Comparison of ENCODE assay signal across 14 cellular contexts in genomic region chr15:77504310-77504709, GRCh38.
DNase-seq lines count a peak whose midpoint lies in the region; ATAC-seq and TF ChIP-seq lines count a peak whose summit lies in the region.
"Had no signal": no experiment of that assay in that cellular context is flagged by ENCODE, and none has a peak within 500 bp of the region (broad histone marks: within the 10 kb centered on the region; RNA-seq: fewer than 3 reads in every experiment).

No MANE protein-coding gene starts in this region.

- no peak overlapping the region for H3K27ac ChIP-seq in PC-9
- H3K27ac ChIP-seq in osteoblast (ENCODE audit: low read depth, low read length) = no peak overlapping the region
- H3K27ac ChIP-seq: BLaER1 treated with 17β-estradiol and CSF1 and Interleukin-3, amounts not matched to agents 10 nM and 100 nM had no signal

- H3K36me3 ChIP-seq in PC-9 (ENCODE audit: low read depth) (no peaks in the 10 kb centered on the region), osteoblast (ENCODE audit: insufficient read depth, low read length) (no peaks in the 10 kb centered on the region)

- H3K9me2 ChIP-seq in PC-9 (ENCODE audit: insufficient read depth) = no peaks in the 10 kb centered on the region

- peaks cover 61% of the 10 kb centered on the region for H3K4me1 ChIP-seq in PC-9 (replicated peaks; ENCODE audit: insufficient read depth)
- peaks cover 35% of the 10 kb centered on the region for H3K4me1 ChIP-seq in osteoblast (ENCODE audit: insufficient read depth, low read length)

- H3K27ac Mint-ChIP-seq in activated naive CD8-positive, alpha-beta T cell treated with anti-CD3 and anti-CD28 coated beads, Interleukin-2, amount 50 U/mL, for 24 hours = no peak overlapping the region
- peak overlapping the region in 2 of 10 donors; percentile 45 to 50 for H3K27ac Mint-ChIP-seq in naive thymus-derived CD8-positive, alpha-beta T cell
- H3K27ac Mint-ChIP-seq: activated CD4-positive, alpha-beta memory T cell treated with anti-CD3 and anti-CD28 coated beads, Interleukin-2, amount 10 ng/mL, durations not matched to agents 7 days and 5 days; activated naive CD4-positive, alpha-beta T cell treated with anti-CD3 and anti-CD28 coated beads for 36 hours; natural killer cell; T-cell had no signal

- no peak overlapping the region for H3K4me3 Mint-ChIP-seq in activated naive CD8-positive, alpha-beta T cell treated with anti-CD3 and anti-CD28 coated beads, Interleukin-2, amount 50 U/mL, for 24 hours
- H3K4me3 Mint-ChIP-seq in naive thymus-derived CD8-positive, alpha-beta T cell = no peak overlapping the region
- H3K4me3 Mint-ChIP-seq: activated CD4-positive, alpha-beta memory T cell treated with anti-CD3 and anti-CD28 coated beads, Interleukin-2, amount 10 ng/mL, durations not matched to agents 7 days and 5 days; activated naive CD4-positive, alpha-beta T cell treated with anti-CD3 and anti-CD28 coated beads for 36 hours; natural killer cell; T-cell had no signal

- no peaks in the 10 kb centered on the region for H4K20me1 ChIP-seq in PC-9 (ENCODE audit: insufficient read depth)
- no peaks in the 10 kb centered on the region for H4K20me1 ChIP-seq in osteoblast (ENCODE audit: insufficient read depth, low read length)

- DNase-seq in DMS79 (lab: John Stamatoyannopoulos, UW) (peak; percentile 68), NCI-H2081 (lab: John Stamatoyannopoulos, UW) (peak; percentile 71 to 83), PC-9 (no peak), osteoblast (ENCODE audit: insufficient read length, low spot score, missing footprints) (peak; percentile 21)
- DNase-seq in activated naive CD8-positive, alpha-beta T cell treated with anti-CD3 and anti-CD28 coated beads, Interleukin-2, amount 50 U/mL, for 24 hours = no peak
- no peak for DNase-seq in naive thymus-derived CD8-positive, alpha-beta T cell
- DNase-seq: activated CD4-positive, alpha-beta memory T cell treated with anti-CD3 and anti-CD28 coated beads, Interleukin-2, amount 10 ng/mL, durations not matched to agents 7 days and 5 days; activated naive CD4-positive, alpha-beta T cell treated with anti-CD3 and anti-CD28 coated beads for 36 hours; cerebellar nuclear complex; natural killer cell; T-cell had no signal

- H3K4me2 ChIP-seq in PC-9 = peak overlapping the region; percentile 42; the same call in 1 of the 2 replicates
- no peak overlapping the region for H3K4me2 ChIP-seq in osteoblast (ENCODE audit: insufficient read depth, low read length)
- H3K4me2 ChIP-seq: BLaER1 treated with 17β-estradiol and CSF1 and Interleukin-3, amounts not matched to agents 10 nM and 100 nM had no signal

- ATAC-seq in activated naive CD8-positive, alpha-beta T cell treated with anti-CD3 and anti-CD28 coated beads, Interleukin-2, amount 50 U/mL, for 24 hours = no peak
- ATAC-seq in HG03175 (IDR thresholded peaks at IDR 0.05; ENCODE audit: unreplicated experiment) (no peak), HG03045 (IDR thresholded peaks at IDR 0.05; ENCODE audit: unreplicated experiment) (no peak)
- ATAC-seq in naive thymus-derived CD8-positive, alpha-beta T cell = no peak
- ATAC-seq: natural killer cell, T-cell had no signal

- POLR2A ChIA-PET in PC-9 (lab: Charles Lee; ENCODE audit: unreplicated experiment) = no interaction called here
- POLR2A ChIA-PET in naive thymus-derived CD8-positive, alpha-beta T cell (lab: Charles Lee) = no interaction called here

- no peaks in the 10 kb centered on the region for H3K27me3 Mint-ChIP-seq in activated naive CD8-positive, alpha-beta T cell treated with anti-CD3 and anti-CD28 coated beads, Interleukin-2, amount 50 U/mL, for 24 hours
- peaks cover 0 to 2% (median 0%) of the 10 kb centered on the region in 5 donors for H3K27me3 Mint-ChIP-seq in naive thymus-derived CD8-positive, alpha-beta T cell
- H3K27me3 Mint-ChIP-seq: activated CD4-positive, alpha-beta memory T cell treated with anti-CD3 and anti-CD28 coated beads, Interleukin-2, amount 10 ng/mL, durations not matched to agents 7 days and 5 days; T-cell had no signal

- no peak for TF ChIP-seq CTCF in PC-9 (conservative IDR thresholded peaks at IDR 0.05)
- no peak for TF ChIP-seq CTCF in osteoblast (IDR thresholded peaks at IDR 0.05; ENCODE audit: extremely low read depth, low read depth, low read length)

- intact Hi-C loops in PC-9 (cut with micrococcal nuclease; ENCODE audit: unreplicated experiment) = no loop called here

- CTCF ChIA-PET in PC-9 (lab: Charles Lee) = no interaction called here

- no peaks in the 10 kb centered on the region for H3K36me3 Mint-ChIP-seq in activated naive CD8-positive, alpha-beta T cell treated with anti-CD3 and anti-CD28 coated beads, Interleukin-2, amount 50 U/mL, for 24 hours (ENCODE audit: low read depth)
- H3K36me3 Mint-ChIP-seq in naive thymus-derived CD8-positive, alpha-beta T cell = peaks cover 0 to 7% (median 4%) of the 10 kb centered on the region in 3 donors

- peaks cover 16% of the 10 kb centered on the region; the same call in 1 of the 2 replicates for H3F3A ChIP-seq in PC-9 (ENCODE audit: insufficient read depth, low read depth)

- H3K9me3 Mint-ChIP-seq in activated naive CD8-positive, alpha-beta T cell treated with anti-CD3 and anti-CD28 coated beads, Interleukin-2, amount 50 U/mL, for 24 hours = no peaks in the 10 kb centered on the region
- no peaks in the 10 kb centered on the region for H3K9me3 Mint-ChIP-seq in naive thymus-derived CD8-positive, alpha-beta T cell
- H3K9me3 Mint-ChIP-seq: activated CD4-positive, alpha-beta memory T cell treated with anti-CD3 and anti-CD28 coated beads, Interleukin-2, amount 10 ng/mL, durations not matched to agents 7 days and 5 days; activated naive CD4-positive, alpha-beta T cell treated with anti-CD3 and anti-CD28 coated beads for 36 hours; natural killer cell; T-cell had no signal

- no peak overlapping the region for H2AFZ ChIP-seq in PC-9
- no peak overlapping the region for H2AFZ ChIP-seq in osteoblast (ENCODE audit: low read length)

- no peaks in the 10 kb centered on the region for H3K27me3 ChIP-seq in PC-9 (ENCODE audit: insufficient read depth, low read depth)
- no peaks in the 10 kb centered on the region for H3K27me3 ChIP-seq in osteoblast (ENCODE audit: insufficient read depth, low read length)
- H3K27me3 ChIP-seq: BLaER1 treated with 17β-estradiol and CSF1 and Interleukin-3, amounts not matched to agents 10 nM and 100 nM had no signal

- BruUV-seq in PC-9 (replicated peaks; lab: Mats Ljungman, UMichigan) = no TSS peak

- H3K4me3 ChIP-seq in PC-9 = no peak overlapping the region
- no peak overlapping the region for H3K4me3 ChIP-seq in osteoblast (ENCODE audit: insufficient read depth, low read length)
- H3K4me3 ChIP-seq: BLaER1 treated with 17β-estradiol and CSF1 and Interleukin-3, amounts not matched to agents 10 nM and 100 nM had no signal

- no peaks in the 10 kb centered on the region for H3K9me3 ChIP-seq in PC-9 (ENCODE audit: insufficient read depth, low read depth)
- no peaks in the 10 kb centered on the region for H3K9me3 ChIP-seq in osteoblast (ENCODE audit: low read depth, low read length)
- H3K9me3 ChIP-seq: BLaER1 treated with 17β-estradiol and CSF1 and Interleukin-3, amounts not matched to agents 10 nM and 100 nM had no signal

- peaks cover 15% of the 10 kb centered on the region for H3K4me1 Mint-ChIP-seq in activated naive CD8-positive, alpha-beta T cell treated with anti-CD3 and anti-CD28 coated beads, Interleukin-2, amount 50 U/mL, for 24 hours
- peaks cover 12 to 24% (median 19%) of the 10 kb centered on the region in 4 donors for H3K4me1 Mint-ChIP-seq in naive thymus-derived CD8-positive, alpha-beta T cell

- H3K79me2 ChIP-seq in PC-9 (ENCODE audit: low read depth) (no peaks in the 10 kb centered on the region), osteoblast (ENCODE audit: insufficient read depth, low read length) (no peaks in the 10 kb centered on the region)

Comparison
In these comparisons a context has a peak if more than half of its experiments do, and no peak if none do; other contexts are left out.
1. DNase-seq: peak in DMS79 (single experiment), NCI-H2081 (2 of 2) and osteoblast (single experiment); none in PC-9 (0 of 2), activated naive CD8-positive, alpha-beta T cell treated with anti-CD3 and anti-CD28 coated beads, Interleukin-2, amount 50 U/mL, for 24 hours (single experiment) and naive thymus-derived CD8-positive, alpha-beta T cell (0 of 10).